17 cellular contexts compared by ENCODE assay signal in genomic region chr10:52664629-52665028, GRCh38.
DNase-seq lines count a peak whose midpoint lies in the region; ATAC-seq and TF ChIP-seq lines count a peak whose summit lies in the region.
"Had no signal": no experiment of that assay in that cellular context is flagged by ENCODE, and none has a peak within 500 bp of the region (broad histone marks: within the 10 kb centered on the region; RNA-seq: fewer than 3 reads in every experiment).

No MANE protein-coding gene starts in this region.

- H3K9me2 ChIP-seq in GM23248 (ENCODE audit: insufficient read depth) (no peaks in the 10 kb centered on the region), PC-3 (replicated peaks; ENCODE audit: low read length) (no peaks in the 10 kb centered on the region)

- H3K36me3 Mint-ChIP-seq in WTC11 = peaks cover 16% of the 10 kb centered on the region
- H3K36me3 Mint-ChIP-seq: CD4-positive, alpha-beta memory T cell had no signal

- no peaks in the 10 kb centered on the region for H3K27me3 Mint-ChIP-seq in WTC11 (ENCODE audit: low read depth)
- H3K27me3 Mint-ChIP-seq: CD4-positive, alpha-beta memory T cell had no signal

- H3K27ac ChIP-seq in GM23248 = no peak overlapping the region
- H3K27ac ChIP-seq in PC-3 (ENCODE audit: low read length) = no peak overlapping the region

- CTCF ChIA-PET in PC-3 (lab: Charles Lee) = no interaction called here
- CTCF ChIA-PET in WTC11 (lab: Charles Lee) = no interaction called here

- WGBS in GM23248 (ENCODE audit: low coverage in 1 of 2, low lambda C conversion rate in 2 of 2, missing lambda C conversion rate in 2 of 2), 2 experiments = 42 to 59% methylated on average over 3 of the region's 3 CpGs

- TF ChIP-seq CTCF in PC-3 (conservative IDR thresholded peaks at IDR 0.05; ENCODE audit: low read depth, low read length) = no peak
- TF ChIP-seq CTCF in WTC11 (IDR thresholded peaks at IDR 0.05) = no peak

- BruUV-seq in PC-3 (replicated peaks; lab: Mats Ljungman, UMichigan) = no TSS peak

- no peaks in the 10 kb centered on the region for H3K36me3 ChIP-seq in GM23248 (ENCODE audit: low read depth)
- H3K36me3 ChIP-seq in PC-3 (ENCODE audit: low read depth, low read length) = peaks cover 16% of the 10 kb centered on the region; the same call in 1 of the 2 replicates

- peak; percentile 27 for DNase-seq in GM23248
- no peak for DNase-seq in PC-3
- DNase-seq in WTC11 (ENCODE audit: low spot score) = no peak
- DNase-seq in dedifferentiated amniotic fluid mesenchymal stem cell (ENCODE audit: extremely low spot score) = no peak
- no peak for DNase-seq in T-helper 2 cell
- no peak for DNase-seq in activated naive CD4-positive, alpha-beta T cell treated with anti-CD3 and anti-CD28 coated beads, Interleukin-2, amount 50 U/mL, for 16 hours
- DNase-seq in T-helper 1 cell = no peak
- DNase-seq: C1 segment of cervical spinal cord; Calu3; CD4-positive, alpha-beta memory T cell; COR-L47; DMS53; DMS79 treated with DMSO at 0.1 percent for 48 hours; GDM1; H9 had no signal

- H3K4me1 ChIP-seq in GM23248 (ENCODE audit: insufficient read depth) (peaks cover 6% of the 10 kb centered on the region; the same call in 1 of the 2 replicates), PC-3 (ENCODE audit: insufficient read depth, low read length) (no peaks in the 10 kb centered on the region)

- ATAC-seq in PC-3 = peak; percentile 51
- no peak for ATAC-seq in WTC11
- ATAC-seq: GM12878, GM23338 had no signal

- no peak overlapping the region for H3K4me3 ChIP-seq in GM23248
- H3K4me3 ChIP-seq in PC-3 (ENCODE audit: low read length) = no peak overlapping the region
- H3K4me3 ChIP-seq: GM12878, GM23338 had no signal

- H2AFZ ChIP-seq in GM23248 (no peak overlapping the region), PC-3 (ENCODE audit: low read length) (peak overlapping the region; percentile 4; the same call in 1 of the 2 replicates)
- H2AFZ ChIP-seq: GM23338 had no signal

- H3K9ac ChIP-seq in GM23248 = no peak overlapping the region
- no peak overlapping the region for H3K9ac ChIP-seq in PC-3 (ENCODE audit: low read length)

- peak overlapping the region; percentile 0; the same call in 1 of the 2 replicates for H3K27ac Mint-ChIP-seq in WTC11
- H3K27ac Mint-ChIP-seq: CD4-positive, alpha-beta memory T cell; GM23338; H9 had no signal

- no peaks in the 10 kb centered on the region for H3F3A ChIP-seq in GM23248 (ENCODE audit: insufficient read depth)
- H3F3A ChIP-seq in PC-3 (ENCODE audit: low read length, unreplicated experiment) = no peaks in the 10 kb centered on the region

- no peaks in the 10 kb centered on the region for H4K20me1 ChIP-seq in GM23248 (ENCODE audit: insufficient read depth)
- no peaks in the 10 kb centered on the region for H4K20me1 ChIP-seq in PC-3 (ENCODE audit: low read length)

- H3K4me1 Mint-ChIP-seq in WTC11 = peaks cover 17% of the 10 kb centered on the region
- H3K4me1 Mint-ChIP-seq: CD4-positive, alpha-beta memory T cell had no signal

- intact Hi-C loops in PC-3 (cut with micrococcal nuclease) = loop anchor here (2.0 kb wide), 1 partner anchor 14 kb away; no protein-coding TSS in a partner anchor

- no peaks in the 10 kb centered on the region for H3K79me2 ChIP-seq in GM23248 (ENCODE audit: insufficient read depth)
- H3K79me2 ChIP-seq in PC-3 (ENCODE audit: low read length) = no peaks in the 10 kb centered on the region

- H3K4me3 Mint-ChIP-seq in WTC11 = no peak overlapping the region
- H3K4me3 Mint-ChIP-seq: CD4-positive, alpha-beta memory T cell; GM23338; H9 had no signal

- H3K9me3 ChIP-seq in GM23248 (ENCODE audit: low read depth) = no peaks in the 10 kb centered on the region
- peaks cover 32% of the 10 kb centered on the region for H3K9me3 ChIP-seq in PC-3 (ENCODE audit: low read length)

- peaks cover 29% of the 10 kb centered on the region for H3K9me3 Mint-ChIP-seq in WTC11

- H3K27me3 ChIP-seq in GM23248 (replicated peaks; ENCODE audit: insufficient read depth) (no peaks in the 10 kb centered on the region), PC-3 (ENCODE audit: low read length) (no peaks in the 10 kb centered on the region)

- no peak overlapping the region for H3K4me2 ChIP-seq in GM23248 (ENCODE audit: unreplicated experiment)
- no peak overlapping the region for H3K4me2 ChIP-seq in PC-3 (ENCODE audit: low read length)
- H3K4me2 ChIP-seq: GM23338 had no signal

- POLR2A ChIA-PET in PC-3 (lab: Charles Lee; ENCODE audit: unreplicated experiment) (no interaction called here), WTC11 (lab: Charles Lee) (no interaction called here)

- in situ Hi-C loops in GM23248 (cut with MboI) = no loop called here

TF ChIP-seq in WTC11, 78 proteins besides CTCF, POLR2A, EP300 and RAD21:
- no peak for TF ChIP-seq ZBTB43 (CRISPR knock-in tag; IDR thresholded peaks at IDR 0.05)
- no peak for TF ChIP-seq GTF2I (CRISPR knock-in tag; conservative IDR thresholded peaks at IDR 0.05)
